ENCODE assay signal across 23 cellular contexts in genomic region chr12:54593716-54594115, GRCh38. TPM values are rescaled to one million over a fixed set of nuclear protein-coding genes. Genes with fewer than 3 reads are reported as not detected.
"Had no signal": no experiment of that assay in that cellular context is flagged by ENCODE, and none has a peak within 500 bp of the region (broad histone marks: within the 10 kb centered on the region; RNA-seq: fewer than 3 reads in every experiment).

No MANE protein-coding gene starts in this region.

- H3K9me3 ChIP-seq: esophagus muscularis mucosa, gastroesophageal sphincter, neutrophil, stomach had no signal

- DNase-seq: central memory CD4-positive, alpha-beta T cell; dorsolateral prefrontal cortex; effector CD8-positive, alpha-beta T cell; left cardiac atrium; left ventricle myocardium superior; naive thymus-derived CD4-positive, alpha-beta T cell; right cardiac atrium; small intestine; stimulated activated CD4-positive, alpha-beta T cell treated with anti-CD3 and anti-CD28 coated beads, Interleukin-12 subunit alpha, Interleukin-12 subunit beta, amount 100 ng/mL, for 4 hours; stimulated activated naive CD4-positive, alpha-beta T cell; stomach had no signal

- H3K4me3 ChIP-seq: coronary artery, dorsolateral prefrontal cortex, esophagus muscularis mucosa, gastroesophageal sphincter, lung, stomach had no signal

- ATAC-seq: gastroesophageal sphincter, left cardiac atrium, left ventricle myocardium superior, right cardiac atrium had no signal

- H3K36me3 ChIP-seq: esophagus muscularis mucosa, gastroesophageal sphincter, neutrophil, stomach had no signal

- H3K27ac ChIP-seq: coronary artery, dorsolateral prefrontal cortex, esophagus muscularis mucosa, gastroesophageal sphincter, neutrophil, stomach had no signal

RNA-seq across cellular contexts. Expression of gene PPP1R1A, which starts 5.3 kb away (rescaled TPM):
- total RNA-seq: chondrocyte; fibroblast of villous mesenchyme; mononuclear cell; naive thymus-derived CD4-positive, alpha-beta T cell had no signal
- polyA plus RNA-seq: naive thymus-derived CD4-positive, alpha-beta T cell had no signal

RNA-seq across cellular contexts. Expression of gene LACRT, which starts 41.0 kb away (rescaled TPM):
- total RNA-seq: chondrocyte; dorsolateral prefrontal cortex; esophagus muscularis mucosa; fibroblast of villous mesenchyme; gastroesophageal sphincter; left cardiac atrium; left ventricle myocardium superior; lung; mesenteric fat pad; mononuclear cell; naive thymus-derived CD4-positive, alpha-beta T cell; osteoblast; right cardiac atrium; stomach; urinary bladder had no signal
- polyA plus RNA-seq: lung; naive thymus-derived CD4-positive, alpha-beta T cell; neural cell; right cardiac atrium; small intestine; stomach; urinary bladder had no signal

RNA-seq across cellular contexts. Expression of gene PDE1B, which starts 44.3 kb away (rescaled TPM):
- total RNA-seq: fibroblast of villous mesenchyme, osteoblast had no signal

RNA-seq across cellular contexts. Expression of gene DCD, which starts 54.4 kb away (rescaled TPM):
- total RNA-seq: chondrocyte; dorsolateral prefrontal cortex; esophagus muscularis mucosa; fibroblast of villous mesenchyme; gastroesophageal sphincter; left cardiac atrium; left ventricle myocardium superior; lung; mesenteric fat pad; mononuclear cell; naive thymus-derived CD4-positive, alpha-beta T cell; osteoblast; right cardiac atrium; stomach; urinary bladder had no signal
- polyA plus RNA-seq: lung; naive thymus-derived CD4-positive, alpha-beta T cell; neural cell; right cardiac atrium; small intestine; stomach; urinary bladder had no signal
